10 cellular contexts compared by ENCODE assay signal in genomic region chrX:18855919-18856644, GRCh38.
DNase-seq lines count a peak whose midpoint lies in the region; ATAC-seq and TF ChIP-seq lines count a peak whose summit lies in the region.
"Had no signal": no experiment of that assay in that cellular context is flagged by ENCODE, and none has a peak within 500 bp of the region (broad histone marks: within the 10 kb centered on the region; RNA-seq: fewer than 3 reads in every experiment).

No MANE protein-coding gene starts in this region.

- TF ChIP-seq CTCF in glutamatergic neuron (IDR thresholded peaks at IDR 0.05; ENCODE audit: partially characterized antibody, unreplicated experiment) (no peak), mesothelial cell of epicardium (IDR thresholded peaks at IDR 0.05; ENCODE audit: unreplicated experiment) (no peak), Calu3 (IDR thresholded peaks at IDR 0.05; ENCODE audit: unreplicated experiment) (no peak)

- no peak for TF ChIP-seq POLR2A in GM18505 (IDR thresholded peaks at IDR 0.05; ENCODE audit: borderline replicate concordance, extremely low read depth, insufficient read depth, insufficient read length)

- H3K4me1 Mint-ChIP-seq in glutamatergic neuron (ENCODE audit: low read depth, unreplicated experiment), result peaks cover 3% of the 10 kb centered on the region
- no peaks in the 10 kb centered on the region for H3K4me1 Mint-ChIP-seq in mesothelial cell of epicardium
- H3K4me1 Mint-ChIP-seq in Calu3 (ENCODE audit: low read depth, unreplicated experiment), result no peaks in the 10 kb centered on the region

- H3K27ac Mint-ChIP-seq in glutamatergic neuron (ENCODE audit: unreplicated experiment), result peak overlapping the region; percentile 38
- no peak overlapping the region for H3K27ac Mint-ChIP-seq in mesothelial cell of epicardium
- no peak overlapping the region for H3K27ac Mint-ChIP-seq in Calu3 (ENCODE audit: unreplicated experiment)

- no TSS peak for BruUV-seq in Calu3 (replicated peaks; lab: Mats Ljungman, UMichigan)

- CTCF ChIA-PET in Calu3 (lab: Charles Lee), result no interaction called here

- intact Hi-C loops in Calu3 (cut with micrococcal nuclease; ENCODE audit: unreplicated experiment), result no loop called here

- no peak for DNase-seq in glutamatergic neuron
- no peak for DNase-seq in DMS 273 (lab: John Stamatoyannopoulos, UW; ENCODE audit: unreplicated experiment)
- DNase-seq in NCI-H748 (lab: John Stamatoyannopoulos, UW; ENCODE audit: unreplicated experiment), result no peak
- DNase-seq in mesothelial cell of epicardium (ENCODE audit: low spot score in 2 of 2, unreplicated experiment in 2 of 2), result no peak
- no peak for DNase-seq in Calu3
- DNase-seq: mesendoderm, PC-9 had no signal

- peaks cover 2% of the 10 kb centered on the region for H3K9me3 Mint-ChIP-seq in glutamatergic neuron (ENCODE audit: unreplicated experiment)
- peaks cover 40% of the 10 kb centered on the region for H3K9me3 Mint-ChIP-seq in mesothelial cell of epicardium
- no peaks in the 10 kb centered on the region for H3K9me3 Mint-ChIP-seq in Calu3 (ENCODE audit: low read depth, unreplicated experiment)

- no peak overlapping the region for H3K4me3 Mint-ChIP-seq in glutamatergic neuron (ENCODE audit: unreplicated experiment)
- no peak overlapping the region for H3K4me3 Mint-ChIP-seq in mesothelial cell of epicardium
- H3K4me3 Mint-ChIP-seq in Calu3 (ENCODE audit: low read depth, unreplicated experiment), result no peak overlapping the region

- H3K36me3 Mint-ChIP-seq in glutamatergic neuron (ENCODE audit: unreplicated experiment) (no peaks in the 10 kb centered on the region), mesothelial cell of epicardium (no peaks in the 10 kb centered on the region), Calu3 (ENCODE audit: insufficient read depth, unreplicated experiment) (no peaks in the 10 kb centered on the region)

- H3K27me3 Mint-ChIP-seq in glutamatergic neuron (ENCODE audit: unreplicated experiment) (peaks cover 1% of the 10 kb centered on the region), mesothelial cell of epicardium (ENCODE audit: low read depth) (no peaks in the 10 kb centered on the region), Calu3 (ENCODE audit: unreplicated experiment) (no peaks in the 10 kb centered on the region)

- ATAC-seq in GM18505 (IDR thresholded peaks at IDR 0.05; ENCODE audit: unreplicated experiment), result peak; percentile 94
- peak; percentile 89 for ATAC-seq in GM21576 (IDR thresholded peaks at IDR 0.05; ENCODE audit: unreplicated experiment)
- peak; percentile 95 for ATAC-seq in HG03558 (IDR thresholded peaks at IDR 0.05; ENCODE audit: extremely low read depth, unreplicated experiment)
